ENCODE assay signal across 26 cellular contexts in genomic region chr4:139794158-139794954, GRCh38.
DNase-seq lines count a peak whose midpoint lies in the region; ATAC-seq, FAIRE-seq and TF ChIP-seq lines count a peak whose summit lies in the region.
"Had no signal": no experiment of that assay in that cellular context is flagged by ENCODE, and none has a peak within 500 bp of the region (broad histone marks: within the 10 kb centered on the region; RNA-seq: fewer than 3 reads in every experiment).

No MANE protein-coding gene starts in this region.

- H3K79me2 ChIP-seq in HepG2 (ENCODE audit: insufficient read depth, low read length), result no peaks in the 10 kb centered on the region

- FAIRE-seq in HepG2 (lab: Jason Lieb, UNC), result no peak

- BruUV-seq in HepG2 (replicated peaks; lab: Mats Ljungman, UMichigan), result no TSS peak

- H3K9me3 ChIP-seq in esophagus muscularis mucosa (no peaks in the 10 kb centered on the region), HepG2 (ENCODE audit: low read length) (no peaks in the 10 kb centered on the region), WERI-Rb-1 (ENCODE audit: severe bottlenecking) (no peaks in the 10 kb centered on the region)
- H3K9me3 ChIP-seq: heart right ventricle, left lung, transverse colon had no signal

- no peak overlapping the region for H3K4me2 ChIP-seq in HepG2 (ENCODE audit: low read depth, low read length)

- intact Hi-C loops in esophagus muscularis mucosa (cut with DNase I), result no loop called here
- intact Hi-C loops in HepG2 (cut with micrococcal nuclease; ENCODE audit: unreplicated experiment), result no loop called here

- peak overlapping the region; percentile 93 for H3K27ac Mint-ChIP-seq in nephron progenitor cell
- H3K27ac Mint-ChIP-seq: activated CD4-positive, alpha-beta T cell treated with anti-CD3 and anti-CD28 coated beads, Interleukin-2, amount 10 ng/mL, durations not matched to agents 24 days and 14 days; B cell; IgD-negative memory B cell; progenitor cell of endocrine pancreas; stimulated activated naive CD8-positive, alpha-beta T cell treated with anti-CD3 and anti-CD28 coated beads, Interleukin-15, amount 100 ng/mL, for 72 hours; T-helper 1 cell treated with Interleukin-12 subunit alpha and Interleukin-12 subunit beta and Interleukin-4 antibody, amounts not matched to agents 30 μg/mL and 1 μg/mL, for 36 hours had no signal

- H3K4me3 Mint-ChIP-seq in nephron progenitor cell, result no peak overlapping the region
- H3K4me3 Mint-ChIP-seq: activated CD4-positive, alpha-beta T cell treated with anti-CD3 and anti-CD28 coated beads, Interleukin-2, amount 10 ng/mL, durations not matched to agents 24 days and 14 days; B cell; IgD-negative memory B cell; neural crest cell; stimulated activated naive CD8-positive, alpha-beta T cell treated with anti-CD3 and anti-CD28 coated beads, Interleukin-15, amount 100 ng/mL, for 72 hours; T-helper 1 cell treated with Interleukin-12 subunit alpha and Interleukin-12 subunit beta and Interleukin-4 antibody, amounts not matched to agents 30 μg/mL and 1 μg/mL, for 36 hours had no signal

- TF ChIP-seq EP300 in esophagus muscularis mucosa (IDR thresholded peaks at IDR 0.05), result no peak
- TF ChIP-seq EP300 in HepG2 (IDR thresholded peaks at IDR 0.05; ENCODE audit: low read depth in 2 of 2, low read length in 2 of 2), result no peak
- TF ChIP-seq EP300 in HepG2 (CRISPR knock-in tag; IDR thresholded peaks at IDR 0.05; ENCODE audit: borderline replicate concordance), result no peak

- ATAC-seq in HG03378 (IDR thresholded peaks at IDR 0.05; ENCODE audit: unreplicated experiment), result no peak
- ATAC-seq in HepG2, result no peak
- ATAC-seq: left lung; stimulated activated naive CD8-positive, alpha-beta T cell treated with anti-CD3 and anti-CD28 coated beads, Interleukin-15, amount 100 ng/mL, for 72 hours had no signal

- no peaks in the 10 kb centered on the region for H4K20me1 ChIP-seq in HepG2 (ENCODE audit: insufficient read depth, low read length)

- H3K4me1 ChIP-seq in esophagus muscularis mucosa, result peaks cover 11 to 30% (median 26%) of the 10 kb centered on the region in 4 donors
- no peaks in the 10 kb centered on the region for H3K4me1 ChIP-seq in HepG2 (ENCODE audit: insufficient read depth, low read length)
- H3K4me1 ChIP-seq: transverse colon had no signal

- TF ChIP-seq POLR2A in esophagus muscularis mucosa (IDR thresholded peaks at IDR 0.05; ENCODE audit: low read depth) (no peak), HepG2 (IDR thresholded peaks at IDR 0.05; ENCODE audit: insufficient read depth in 1 of 2, low read depth in 2 of 2, low read length in 2 of 2) (no peak)

- no peaks in the 10 kb centered on the region for H3K36me3 ChIP-seq in esophagus muscularis mucosa
- H3K36me3 ChIP-seq in HepG2 (replicated peaks in 1 of 2; ENCODE audit: control insufficient read depth in 1 of 2, insufficient read depth in 2 of 2, low read length in 2 of 2), result no peaks in the 10 kb centered on the region
- no peaks in the 10 kb centered on the region for H3K36me3 ChIP-seq in WERI-Rb-1
- H3K36me3 ChIP-seq: heart right ventricle, left lung, transverse colon had no signal

- DNase-seq in EH (ENCODE audit: low read depth), result peak; percentile 70
- peak; percentile 58 to 88 for DNase-seq in NCI-H446 (lab: John Stamatoyannopoulos, UW)
- peak; percentile 82 for DNase-seq in esophagus muscularis mucosa (ENCODE audit: extremely low spot score)
- no peak for DNase-seq in nephron progenitor cell
- no peak for DNase-seq in HepG2 (ENCODE audit: low spot score)
- no peak for DNase-seq in WERI-Rb-1
- DNase-seq in activated effector memory CD4-positive, alpha-beta T cell treated with anti-CD3 and anti-CD28 coated beads, Interleukin-2, amount 50 U/mL, for 16 hours, result no peak
- DNase-seq: activated CD4-positive, alpha-beta T cell treated with anti-CD3 and anti-CD28 coated beads, Interleukin-2, amount 10 ng/mL, durations not matched to agents 24 days and 14 days; activated CD8-positive, alpha-beta memory T cell treated with anti-CD3 and anti-CD28 coated beads, Interleukin-2, amount 50 U/mL, for 4 hours; activated gamma-delta T cell treated with Interleukin-2 at 50 U/mL for 16 hours; effector CD4-positive, alpha-beta T cell; heart right ventricle; left lung; NCI-H1436 treated with DMSO at 0.1 percent for 48 hours; NCI-H2171; NCI-H748 treated with DMSO at 0.1 percent for 48 hours; stimulated activated CD4-positive, alpha-beta T cell treated with anti-CD3 and anti-CD28 coated beads, Interleukin-4, amount 100 ng/mL, for 1 hour; stimulated activated naive CD8-positive, alpha-beta T cell treated with anti-CD3 and anti-CD28 coated beads, Interleukin-15, amount 100 ng/mL, for 72 hours; transverse colon had no signal

- CTCF ChIA-PET in HepG2 (lab: Yijun Ruan, JAX; ENCODE audit: low intra/inter-chr PET ratio, low total read pairs), result no interaction called here

- H3K4me1 Mint-ChIP-seq in nephron progenitor cell, result peaks cover 35% of the 10 kb centered on the region
- H3K4me1 Mint-ChIP-seq: IgD-negative memory B cell had no signal

- H3K27me3 Mint-ChIP-seq in nephron progenitor cell (ENCODE audit: low read depth, poor library complexity), result peaks cover 2% of the 10 kb centered on the region
- H3K27me3 Mint-ChIP-seq: progenitor cell of endocrine pancreas; stimulated activated naive CD8-positive, alpha-beta T cell treated with anti-CD3 and anti-CD28 coated beads, Interleukin-15, amount 100 ng/mL, for 72 hours had no signal

- TF ChIP-seq CTCF in esophagus muscularis mucosa (IDR thresholded peaks at IDR 0.05), result no peak
- TF ChIP-seq CTCF in nephron progenitor cell (IDR thresholded peaks at IDR 0.05), result no peak
- TF ChIP-seq CTCF in HepG2 (CRISPR knock-in tag; IDR thresholded peaks at IDR 0.05), result no peak
- no peak for TF ChIP-seq CTCF in WERI-Rb-1 (IDR thresholded peaks at IDR 0.05; ENCODE audit: low read depth, low read length)

- no peak overlapping the region for H2AFZ ChIP-seq in HepG2 (ENCODE audit: low read length)

- WGBS in esophagus muscularis mucosa, result 55% methylated on average over 3 of the region's 3 CpGs
- WGBS in HepG2 (ENCODE audit: low lambda C conversion rate), result 12% methylated on average over 3 of the region's 3 CpGs

- peaks cover 53% of the 10 kb centered on the region for H3K36me3 Mint-ChIP-seq in nephron progenitor cell (ENCODE audit: low read depth)
- H3K36me3 Mint-ChIP-seq: IgD-negative memory B cell had no signal

- no peak for TF ChIP-seq RAD21 in HepG2 (CRISPR knock-in tag; IDR thresholded peaks at IDR 0.05)

- POLR2A ChIA-PET in HepG2 (lab: Yijun Ruan, JAX), result no interaction called here

- H3K4me3 ChIP-seq in esophagus muscularis mucosa (no peak overlapping the region), HepG2 (replicated peaks in 1 of 3; ENCODE audit: insufficient read depth in 1 of 3, low read depth in 2 of 3, low read length in 3 of 3) (no peak overlapping the region), WERI-Rb-1 (ENCODE audit: low read depth, low read length) (no peak overlapping the region)
- H3K4me3 ChIP-seq: heart right ventricle, left lung, transverse colon had no signal

- H3K27ac ChIP-seq in esophagus muscularis mucosa (replicated peaks in 1 of 4) (peak overlapping the region in 2 of 4 donors; percentile 1 to 2), HepG2 (ENCODE audit: extremely low read length, insufficient read depth, low read length) (no peak overlapping the region), WERI-Rb-1 (no peak overlapping the region)
- H3K27ac ChIP-seq: heart right ventricle, HL-60, left lung, transverse colon had no signal

- no peak overlapping the region for H3K9ac ChIP-seq in HepG2 (ENCODE audit: insufficient read depth, low read depth, low read length)

- no peaks in the 10 kb centered on the region for H3K9me3 Mint-ChIP-seq in nephron progenitor cell
- H3K9me3 Mint-ChIP-seq: activated CD4-positive, alpha-beta T cell treated with anti-CD3 and anti-CD28 coated beads, Interleukin-2, amount 10 ng/mL, durations not matched to agents 24 days and 14 days; IgD-negative memory B cell; stimulated activated naive CD8-positive, alpha-beta T cell treated with anti-CD3 and anti-CD28 coated beads, Interleukin-15, amount 100 ng/mL, for 72 hours; T-helper 1 cell treated with Interleukin-12 subunit alpha and Interleukin-12 subunit beta and Interleukin-4 antibody, amounts not matched to agents 30 μg/mL and 1 μg/mL, for 36 hours had no signal

- in situ Hi-C loops in HepG2 (cut with HindIII; ENCODE audit: extremely low pct_ligation_motif_present, low pct_unique_long_range_greater_than_20kb), result no loop called here

- H3K27me3 ChIP-seq in esophagus muscularis mucosa (no peaks in the 10 kb centered on the region), HepG2 (ENCODE audit: control insufficient read depth in 1 of 2, insufficient read depth in 2 of 2, low read length in 2 of 2) (no peaks in the 10 kb centered on the region), WERI-Rb-1 (ENCODE audit: insufficient read depth, low read depth, severe bottlenecking) (no peaks in the 10 kb centered on the region)
- H3K27me3 ChIP-seq: heart right ventricle, left lung, transverse colon had no signal

TF ChIP-seq in HepG2, 621 proteins besides CTCF, POLR2A, EP300 and RAD21 (continues in another document):
- TF ChIP-seq ZNF761 (CRISPR knock-in tag; conservative IDR thresholded peaks at IDR 0.05) (no peak), POLR2AphosphoS2 (IDR thresholded peaks at IDR 0.05; ENCODE audit: low read depth, low read length) (no peak), JARID2 (CRISPR knock-in tag; IDR thresholded peaks at IDR 0.05; ENCODE audit: insufficient replicate concordance) (no peak), UBTF (CRISPR knock-in tag; IDR thresholded peaks at IDR 0.05) (no peak), ZNF629 (CRISPR knock-in tag; conservative IDR thresholded peaks at IDR 0.05) (no peak), MLLT10 (CRISPR knock-in tag; IDR thresholded peaks at IDR 0.05) (no peak), HOXA9 (CRISPR knock-in tag; IDR thresholded peaks at IDR 0.05; ENCODE audit: borderline replicate concordance) (no peak), ZBTB7B (CRISPR knock-in tag; IDR thresholded peaks at IDR 0.05) (no peak)

Comparison
In these comparisons a context has a peak if more than half of its experiments do, and no peak if none do; other contexts are left out.
1. DNase-seq: peak in EH (single experiment), NCI-H446 (2 of 2) and esophagus muscularis mucosa (single experiment); none in nephron progenitor cell (single experiment), HepG2 (single experiment), WERI-Rb-1 (single experiment) and activated effector memory CD4-positive, alpha-beta T cell treated with anti-CD3 and anti-CD28 coated beads, Interleukin-2, amount 50 U/mL, for 16 hours (single experiment).